In the genomic region with DNA sequence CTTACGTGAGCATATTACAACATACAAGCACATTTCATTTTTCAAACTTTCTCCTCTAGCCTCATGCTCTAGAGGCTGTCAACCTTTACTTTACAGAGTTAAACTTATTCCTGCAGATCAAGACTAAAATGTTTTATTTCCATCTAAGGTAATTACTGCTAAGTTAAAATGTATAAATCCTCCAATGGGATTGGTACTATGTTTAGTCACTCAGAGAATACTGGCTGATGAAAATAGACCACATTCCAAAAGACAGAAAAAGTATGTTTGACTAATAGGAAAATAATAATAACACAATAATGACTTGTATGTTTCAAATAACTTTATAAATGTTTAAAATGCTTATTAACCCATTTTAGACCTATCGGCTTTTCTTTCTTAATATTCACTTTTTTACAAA, we compare ENCODE assay signal across 15 cellular contexts. TPM values are rescaled to one million over a fixed set of nuclear protein-coding genes. Genes with fewer than 3 reads are reported as not detected.
DNase-seq lines count a peak whose midpoint lies in the region; ATAC-seq and TF ChIP-seq lines count a peak whose summit lies in the region.
"Had no signal": no experiment of that assay in that cellular context is flagged by ENCODE, and none has a peak within 500 bp of the region (broad histone marks: within the 10 kb centered on the region; RNA-seq: fewer than 3 reads in every experiment).

No MANE protein-coding gene starts in this region.

- no peak for TF ChIP-seq EP300 in SK-N-SH (IDR thresholded peaks at IDR 0.05; ENCODE audit: borderline replicate concordance in 1 of 2, low read depth in 1 of 2, low read length in 1 of 2)

- H3K4me3 ChIP-seq in GM23248 (peak overlapping the region; percentile 69), SK-N-SH (ENCODE audit: low read depth in 2 of 2, low read length in 1 of 2) (no peak overlapping the region)
- H3K4me3 ChIP-seq: breast epithelium had no signal

- peak overlapping the region; percentile 97 for H3K4me2 ChIP-seq in GM23248 (ENCODE audit: unreplicated experiment)
- peak overlapping the region; percentile 69 for H3K4me2 ChIP-seq in SK-N-SH

- H3K4me1 ChIP-seq in GM23248 (ENCODE audit: insufficient read depth) (peaks cover 67% of the 10 kb centered on the region), SK-N-SH (ENCODE audit: control insufficient read depth in 1 of 2, insufficient read depth in 2 of 2, low read depth in 1 of 2, low read length in 1 of 2) (peaks cover 0 to 62% of the 10 kb centered on the region in 2 experiments; a peak in 3 of 4 replicates)
- H3K4me1 ChIP-seq: breast epithelium had no signal

- in situ Hi-C loops in GM23248 (cut with MboI), result no loop called here

- H3K27ac ChIP-seq in GM23248 (peak overlapping the region; percentile 82), SK-N-SH (ENCODE audit: low read depth in 2 of 2, low read length in 1 of 2) (peak overlapping the region; percentile 76 to 98; a peak in 3 of 4 replicates)
- H3K27ac ChIP-seq: breast epithelium had no signal

- no peaks in the 10 kb centered on the region for H3K36me3 Mint-ChIP-seq in stimulated activated effector memory CD8-positive, alpha-beta T cell treated with anti-CD3 and anti-CD28 coated beads, Interleukin-12 subunit alpha, Interleukin-12 subunit beta, amount 100 ng/mL, for 72 hours

- WGBS in GM23248 (ENCODE audit: low coverage in 1 of 2, low lambda C conversion rate in 2 of 2, missing lambda C conversion rate in 2 of 2), 2 experiments, result 45 to 54% methylated on average over 2 of the region's 2 CpGs
- 66% methylated on average over 2 of the region's 2 CpGs for WGBS in SK-N-SH (ENCODE audit: low lambda C conversion rate)

- CTCF ChIA-PET in SK-N-SH (lab: Yijun Ruan, JAX), result no interaction called here

- H3K79me2 ChIP-seq in GM23248 (ENCODE audit: insufficient read depth) (peaks cover 55% of the 10 kb centered on the region), SK-N-SH (ENCODE audit: insufficient read depth) (peaks cover 48% of the 10 kb centered on the region)

- peaks cover 51% of the 10 kb centered on the region for H3F3A ChIP-seq in GM23248 (ENCODE audit: insufficient read depth)
- H3F3A ChIP-seq in SK-N-SH (replicated peaks; ENCODE audit: insufficient read depth), result peaks cover 63% of the 10 kb centered on the region

- H3K36me3 ChIP-seq in GM23248 (ENCODE audit: low read depth), result no peaks in the 10 kb centered on the region
- no peaks in the 10 kb centered on the region for H3K36me3 ChIP-seq in SK-N-SH (replicated peaks in 1 of 2; ENCODE audit: control insufficient read depth in 1 of 2, insufficient read depth in 2 of 2, low read length in 1 of 2)
- H3K36me3 ChIP-seq: breast epithelium had no signal

- no peaks in the 10 kb centered on the region for H3K9me3 ChIP-seq in GM23248 (ENCODE audit: low read depth)
- H3K9me3 ChIP-seq in SK-N-SH, result no peaks in the 10 kb centered on the region
- H3K9me3 ChIP-seq: breast epithelium had no signal

- H4K20me1 ChIP-seq in GM23248 (ENCODE audit: insufficient read depth) (no peaks in the 10 kb centered on the region), SK-N-SH (ENCODE audit: insufficient read depth) (no peaks in the 10 kb centered on the region)

- POLR2A ChIA-PET in SK-N-SH (lab: Yijun Ruan, JAX), result no interaction called here

- peaks cover 34% of the 10 kb centered on the region for H3K4me1 Mint-ChIP-seq in stimulated activated effector memory CD8-positive, alpha-beta T cell treated with anti-CD3 and anti-CD28 coated beads, Interleukin-12 subunit alpha, Interleukin-12 subunit beta, amount 100 ng/mL, for 72 hours

- H3K9ac ChIP-seq in GM23248, result peak overlapping the region; percentile 73
- H3K9ac ChIP-seq in SK-N-SH, result peak overlapping the region; percentile 63; the same call in 1 of the 2 replicates

- H3K4me3 Mint-ChIP-seq in stimulated activated effector memory CD8-positive, alpha-beta T cell treated with anti-CD3 and anti-CD28 coated beads, Interleukin-12 subunit alpha, Interleukin-12 subunit beta, amount 100 ng/mL, for 72 hours, result no peak overlapping the region
- H3K4me3 Mint-ChIP-seq: activated naive CD8-positive, alpha-beta T cell treated with anti-CD3 and anti-CD28 coated beads for 36 hours had no signal

- H3K27me3 ChIP-seq in GM23248 (replicated peaks; ENCODE audit: insufficient read depth), result no peaks in the 10 kb centered on the region
- H3K27me3 ChIP-seq in SK-N-SH (ENCODE audit: insufficient read depth), result no peaks in the 10 kb centered on the region
- H3K27me3 ChIP-seq: breast epithelium had no signal

- peak; percentile 57 for DNase-seq in GM23248
- DNase-seq in SK-N-SH, result no peak
- peak; percentile 50 for DNase-seq in fibroblast of peridontal ligament (ENCODE audit: extremely low read depth)
- DNase-seq in stimulated activated effector memory CD8-positive, alpha-beta T cell treated with anti-CD3 and anti-CD28 coated beads, Interleukin-12 subunit alpha, Interleukin-12 subunit beta, amount 100 ng/mL, for 72 hours (ENCODE audit: low spot score in 2 of 2), result no peak
- no peak for DNase-seq in NCI-H1930 (lab: John Stamatoyannopoulos, UW)
- DNase-seq: activated CD4-positive, alpha-beta T cell treated with anti-CD3 and anti-CD28 coated beads for 1 hour; activated naive CD8-positive, alpha-beta T cell treated with anti-CD3 and anti-CD28 coated beads for 36 hours; DMS79; NCI-H1436; NCI-H82; retina; T1000 had no signal

- no peak for TF ChIP-seq CTCF in SK-N-SH (IDR thresholded peaks at IDR 0.05)

- H3K9me3 Mint-ChIP-seq in stimulated activated effector memory CD8-positive, alpha-beta T cell treated with anti-CD3 and anti-CD28 coated beads, Interleukin-12 subunit alpha, Interleukin-12 subunit beta, amount 100 ng/mL, for 72 hours, result no peaks in the 10 kb centered on the region
- H3K9me3 Mint-ChIP-seq: activated naive CD8-positive, alpha-beta T cell treated with anti-CD3 and anti-CD28 coated beads for 36 hours had no signal

- no peak for TF ChIP-seq RAD21 in SK-N-SH (IDR thresholded peaks at IDR 0.05; ENCODE audit: low read length)

- H2AFZ ChIP-seq in GM23248, result peak overlapping the region; percentile 41
- no peak overlapping the region for H2AFZ ChIP-seq in SK-N-SH (ENCODE audit: low read depth)

- peak overlapping the region; percentile 21 for H3K27ac Mint-ChIP-seq in stimulated activated effector memory CD8-positive, alpha-beta T cell treated with anti-CD3 and anti-CD28 coated beads, Interleukin-12 subunit alpha, Interleukin-12 subunit beta, amount 100 ng/mL, for 72 hours
- H3K27ac Mint-ChIP-seq: activated naive CD8-positive, alpha-beta T cell treated with anti-CD3 and anti-CD28 coated beads for 36 hours had no signal

- ATAC-seq in stimulated activated effector memory CD8-positive, alpha-beta T cell treated with anti-CD3 and anti-CD28 coated beads, Interleukin-12 subunit alpha, Interleukin-12 subunit beta, amount 100 ng/mL, for 72 hours, result no peak
- no peak for ATAC-seq in HG03135 (IDR thresholded peaks at IDR 0.05; ENCODE audit: unreplicated experiment)
- no peak for ATAC-seq in GM21529 (IDR thresholded peaks at IDR 0.05; ENCODE audit: unreplicated experiment)

- H3K9me2 ChIP-seq in GM23248 (ENCODE audit: insufficient read depth), result no peaks in the 10 kb centered on the region
- H3K9me2 ChIP-seq in SK-N-SH, result no peaks in the 10 kb centered on the region

TF ChIP-seq in SK-N-SH, 30 proteins besides CTCF, POLR2A, EP300 and RAD21:
- TF ChIP-seq MXI1 (IDR thresholded peaks at IDR 0.05; ENCODE audit: low read depth, low read length) (no peak), RCOR1 (IDR thresholded peaks at IDR 0.05; ENCODE audit: low read length) (no peak), MEF2A (IDR thresholded peaks at IDR 0.05; ENCODE audit: borderline replicate concordance, low read depth) (no peak), ZBTB33 (IDR thresholded peaks at IDR 0.05; ENCODE audit: borderline replicate concordance, low read depth) (no peak), TAF1 (IDR thresholded peaks at IDR 0.05; ENCODE audit: borderline replicate concordance, low read depth, low read length) (no peak)
- TF ChIP-seq, protein P1, sequence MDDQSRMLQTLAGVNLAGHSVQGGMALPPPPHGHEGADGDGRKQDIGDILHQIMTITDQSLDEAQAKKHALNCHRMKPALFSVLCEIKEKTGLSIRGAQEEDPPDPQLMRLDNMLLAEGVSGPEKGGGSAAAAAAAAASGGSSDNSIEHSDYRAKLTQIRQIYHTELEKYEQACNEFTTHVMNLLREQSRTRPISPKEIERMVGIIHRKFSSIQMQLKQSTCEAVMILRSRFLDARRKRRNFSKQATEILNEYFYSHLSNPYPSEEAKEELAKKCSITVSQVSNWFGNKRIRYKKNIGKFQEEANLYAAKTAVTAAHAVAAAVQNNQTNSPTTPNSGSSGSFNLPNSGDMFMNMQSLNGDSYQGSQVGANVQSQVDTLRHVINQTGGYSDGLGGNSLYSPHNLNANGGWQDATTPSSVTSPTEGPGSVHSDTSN (IDR thresholded peaks at IDR 0.05), result no peak

RNA-seq across cellular contexts. Expression of gene TRDMT1, which starts 8.5 kb away (rescaled TPM):
- 4.4 and 13.0 TPM in 2 replicates for total RNA-seq in GM23248 (2014; rRNA removed; shearing (Covaris generic))
- polyA plus RNA-seq in GM23248 (2016; fragmentation: Nextera tagmentation; extraction: Ambion mirVana), result 4.3 and 7.2 TPM in 2 replicates
- polyA plus RNA-seq in SK-N-SH (2012; rRNA removed), result 3.1 and 4.1 TPM in 2 replicates
- polyA plus RNA-seq in SK-N-SH (2012; cell fraction: cytosol; rRNA removed), result 3.7 and 4.0 TPM in 2 replicates
- polyA plus RNA-seq in SK-N-SH (2012; cell fraction: nucleus; rRNA removed), result 3.6 and 8.0 TPM in 2 replicates

RNA-seq across cellular contexts. Expression of gene VIM, which starts 18.1 kb away (rescaled TPM):
- 10,031 and 10,466 TPM in 2 replicates for total RNA-seq in GM23248 (2014; rRNA removed; shearing (Covaris generic))
- polyA plus RNA-seq in GM23248 (2016; fragmentation: Nextera tagmentation; extraction: Ambion mirVana), result 3,784 and 3,823 TPM in 2 replicates
- 4,747 and 5,016 TPM in 2 replicates for polyA plus RNA-seq in SK-N-SH (2012; rRNA removed)
- 4,035 and 4,614 TPM in 2 replicates for polyA plus RNA-seq in SK-N-SH (2012; cell fraction: cytosol; rRNA removed)
- polyA plus RNA-seq in SK-N-SH (2012; cell fraction: nucleus; rRNA removed), result 5,845 and 10,924 TPM in 2 replicates

Comparison
In these comparisons a context has a peak if more than half of its experiments do, and no peak if none do; other contexts are left out.
1. DNase-seq: peak in GM23248 (single experiment) and fibroblast of peridontal ligament (single experiment); none in SK-N-SH (single experiment), stimulated activated effector memory CD8-positive, alpha-beta T cell treated with anti-CD3 and anti-CD28 coated beads, Interleukin-12 subunit alpha, Interleukin-12 subunit beta, amount 100 ng/mL, for 72 hours (0 of 2) and NCI-H1930 (0 of 2).